ENCODE assay signal across 1 cellular context in genomic region chr15:27714675-27715074, GRCh38.
TF ChIP-seq lines count a peak whose summit lies in the region.

No MANE protein-coding gene starts in this region.

TF ChIP-seq in GM23338, 12 proteins besides CTCF, POLR2A, EP300 and RAD21 (continued from another document):
- no peak for TF ChIP-seq ZNF462 (CRISPR knock-in tag; IDR thresholded peaks at IDR 0.05)
- no peak for TF ChIP-seq ZNF331 (CRISPR knock-in tag; IDR thresholded peaks at IDR 0.05; ENCODE audit: low read depth)
- no peak for TF ChIP-seq ETS1 (IDR thresholded peaks at IDR 0.05)
- TF ChIP-seq REST (IDR thresholded peaks at IDR 0.05; ENCODE audit: unreplicated experiment) = no peak
- no peak for TF ChIP-seq CREB1 (CRISPR knock-in tag; IDR thresholded peaks at IDR 0.05; ENCODE audit: low read depth)
- TF ChIP-seq POLR2AphosphoS5 (IDR thresholded peaks at IDR 0.05; ENCODE audit: low read depth) = no peak
- TF ChIP-seq STAT1 (IDR thresholded peaks at IDR 0.05; ENCODE audit: unreplicated experiment) = no peak
- TF ChIP-seq JUNB (IDR thresholded peaks at IDR 0.05; ENCODE audit: unreplicated experiment) = no peak
- no peak for TF ChIP-seq EZH2 (IDR thresholded peaks at IDR 0.05; ENCODE audit: low read depth, unreplicated experiment)
